In the genomic region with DNA sequence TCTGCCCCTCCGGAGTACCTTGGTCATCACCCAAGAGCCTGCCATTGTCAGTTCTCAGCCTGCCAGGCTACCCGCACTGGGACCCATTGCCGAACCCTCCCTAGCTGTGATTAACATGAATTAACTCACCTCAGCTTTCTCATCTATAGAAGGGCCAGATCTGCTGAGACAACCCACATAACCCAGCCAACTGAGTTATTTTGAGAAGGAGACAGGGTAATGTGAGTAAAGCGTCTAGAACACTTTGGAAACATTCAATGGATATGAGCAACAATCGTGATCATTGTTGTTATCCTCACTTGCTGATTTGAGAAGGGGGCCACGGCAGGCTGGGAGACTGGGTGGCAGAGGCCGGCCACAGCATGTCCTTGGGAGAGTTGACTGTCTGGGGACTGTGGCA, we compare ENCODE assay signal across 16 cellular contexts.
DNase-seq lines count a peak whose midpoint lies in the region; ATAC-seq, FAIRE-seq and TF ChIP-seq lines count a peak whose summit lies in the region.
"Had no signal": no experiment of that assay in that cellular context is flagged by ENCODE, and none has a peak within 500 bp of the region (broad histone marks: within the 10 kb centered on the region; RNA-seq: fewer than 3 reads in every experiment).

No MANE protein-coding gene starts in this region.

- no peak overlapping the region for H3K4me3 Mint-ChIP-seq in endodermal cell
- peak overlapping the region; percentile 7 for H3K4me3 Mint-ChIP-seq in neural progenitor cell
- H3K4me3 Mint-ChIP-seq: CD8-positive, alpha-beta T cell had no signal

- no peak for TF ChIP-seq CTCF in IMR-90 (conservative IDR thresholded peaks at IDR 0.05; ENCODE audit: low read depth, low read length)
- TF ChIP-seq CTCF in endodermal cell (conservative IDR thresholded peaks at IDR 0.05) = no peak
- no peak for TF ChIP-seq CTCF in neural progenitor cell (IDR thresholded peaks at IDR 0.05)
- TF ChIP-seq CTCF in tibial artery (IDR thresholded peaks at IDR 0.05) = no peak
- TF ChIP-seq CTCF in body of pancreas (IDR thresholded peaks at IDR 0.05) = no peak
- no peak for TF ChIP-seq CTCF in D721Med (IDR thresholded peaks at IDR 0.05; ENCODE audit: insufficient read depth, missing control alignments)
- TF ChIP-seq CTCF in upper lobe of left lung (IDR thresholded peaks at IDR 0.05) = no peak

- peaks cover 57% of the 10 kb centered on the region for H3K9me1 ChIP-seq in IMR-90 (ENCODE audit: insufficient read depth, low read length)

- peak overlapping the region; percentile 13; the same call in 1 of the 2 replicates for H4K5ac ChIP-seq in IMR-90 (ENCODE audit: low read depth, low read length)

- in situ Hi-C loops in IMR-90 (cut with MboI; ENCODE audit: low sequenced_read_pairs) = no loop called here

- intact Hi-C loops in IMR-90 (cut with micrococcal nuclease) = loop anchor here (10.0 kb wide), 1 partner anchor 238 kb away; no protein-coding TSS in a partner anchor
- intact Hi-C loops in tibial artery (cut with DNase I; ENCODE audit: low total_unique reads) = no loop called here
- intact Hi-C loops in body of pancreas (cut with DNase I) = no loop called here

- H3K36me3 ChIP-seq in IMR-90 (ENCODE audit: control insufficient read depth, insufficient read depth, low read length) = peaks cover 20% of the 10 kb centered on the region
- no peaks in the 10 kb centered on the region for H3K36me3 ChIP-seq in endodermal cell (ENCODE audit: control insufficient read depth, insufficient read depth, low read length)
- no peaks in the 10 kb centered on the region for H3K36me3 ChIP-seq in neural progenitor cell
- peaks cover 0 to 14% (median 0%) of the 10 kb centered on the region in 3 donors for H3K36me3 ChIP-seq in tibial artery
- H3K36me3 ChIP-seq in body of pancreas (replicated peaks in 1 of 2; ENCODE audit: insufficient read depth in 1 of 2, low read depth in 2 of 2) = no peaks in the 10 kb centered on the region
- no peaks in the 10 kb centered on the region for H3K36me3 ChIP-seq in upper lobe of left lung
- H3K36me3 ChIP-seq: BLaER1 treated with 17β-estradiol and CSF1 and Interleukin-3, amounts not matched to agents 10 nM and 100 nM had no signal

- H3K27ac ChIP-seq in IMR-90 (ENCODE audit: insufficient read depth, low read length) (no peak overlapping the region), endodermal cell (ENCODE audit: low read depth, low read length) (no peak overlapping the region), neural progenitor cell (no peak overlapping the region), tibial artery (peak overlapping the region; percentile 46 to 80), body of pancreas (no peak overlapping the region), upper lobe of left lung (no peak overlapping the region)
- H3K27ac ChIP-seq: BLaER1 treated with 17β-estradiol and CSF1 and Interleukin-3, amounts not matched to agents 10 nM and 100 nM had no signal

- H3K27ac Mint-ChIP-seq in endodermal cell (peak overlapping the region; percentile 74), neural progenitor cell (peak overlapping the region; percentile 58)
- H3K27ac Mint-ChIP-seq: CD8-positive, alpha-beta T cell had no signal

- no peak for FAIRE-seq in D721Med (lab: Jason Lieb, UNC)
- FAIRE-seq: H54, RCC 7860 had no signal

- no peaks in the 10 kb centered on the region for H3K27me3 Mint-ChIP-seq in endodermal cell (ENCODE audit: insufficient read depth)
- H3K27me3 Mint-ChIP-seq in neural progenitor cell (ENCODE audit: insufficient read depth, low read depth) = peaks cover 5% of the 10 kb centered on the region

- peaks cover 22 to 95% of the 10 kb centered on the region in 2 experiments for H3K79me1 ChIP-seq in IMR-90 (ENCODE audit: low read depth in 1 of 2, low read length in 2 of 2)

- DNase-seq in IMR-90 (no peak), endodermal cell (no peak), neural progenitor cell (ENCODE audit: low spot score) (no peak), tibial artery (no peak), COLO829 (ENCODE audit: low spot score) (no peak), body of pancreas (no peak), D721Med (ENCODE audit: insufficient read length, low spot score) (no peak), upper lobe of left lung (no peak)
- DNase-seq: CD8-positive, alpha-beta T cell; DMS79; NCI-H1105; SHP77; SK-N-SH had no signal

- ATAC-seq in IMR-90 (ENCODE audit: low read depth) (no peak), body of pancreas (no peak), upper lobe of left lung (ENCODE audit: low FRiP score in 2 of 2) (no peak)
- ATAC-seq: CD8-positive, alpha-beta T cell had no signal

- no peak overlapping the region for H3K56ac ChIP-seq in IMR-90 (ENCODE audit: extremely low read depth, insufficient read depth, low read length)

- H3K27me3 ChIP-seq in IMR-90 (ENCODE audit: control insufficient read depth, insufficient read depth, low read length) (no peaks in the 10 kb centered on the region), endodermal cell (ENCODE audit: control insufficient read depth, insufficient read depth, low read length, poor library complexity, severe bottlenecking) (no peaks in the 10 kb centered on the region), neural progenitor cell (no peaks in the 10 kb centered on the region), tibial artery (no peaks in the 10 kb centered on the region), body of pancreas (no peaks in the 10 kb centered on the region), upper lobe of left lung (no peaks in the 10 kb centered on the region)
- H3K27me3 ChIP-seq: BLaER1 treated with 17β-estradiol and CSF1 and Interleukin-3, amounts not matched to agents 10 nM and 100 nM had no signal

- POLR2A ChIA-PET in IMR-90 (lab: Charles Lee; ENCODE audit: unreplicated experiment) = no interaction called here

- WGBS in IMR-90 (ENCODE audit: extremely low coverage in 2 of 2, insufficient read length in 1 of 2), 2 experiments = 92% methylated on average over 2 of the region's 7 CpGs; no CpG with 5 or more reads in 1 of the 2 experiments
- 84 to 93% methylated on average over 3 to 7 of the region's 7 CpGs for WGBS in endodermal cell (ENCODE audit: insufficient coverage in 1 of 2, insufficient read length in 1 of 2), 2 experiments
- 83 to 90% methylated on average over 7 of the region's 7 CpGs for WGBS in body of pancreas, 2 donors
- WGBS in upper lobe of left lung, 2 donors = 74 to 79% methylated on average over 6 to 7 of the region's 7 CpGs

- H2BK5ac ChIP-seq in IMR-90 (ENCODE audit: low read depth, low read length, poor library complexity, severe bottlenecking) = peak overlapping the region; percentile 93

- H4K20me1 ChIP-seq in IMR-90 (ENCODE audit: insufficient read depth, low read length) = peaks cover 32% of the 10 kb centered on the region
- peaks cover 69% of the 10 kb centered on the region for H4K20me1 ChIP-seq in neural progenitor cell (ENCODE audit: low read depth)
- H4K20me1 ChIP-seq: BLaER1 treated with 17β-estradiol and CSF1 and Interleukin-3, amounts not matched to agents 10 nM and 100 nM had no signal

- H3K36me3 Mint-ChIP-seq in endodermal cell (ENCODE audit: low read depth) (peaks cover 20% of the 10 kb centered on the region), neural progenitor cell (peaks cover 35% of the 10 kb centered on the region)
- H3K36me3 Mint-ChIP-seq: CD8-positive, alpha-beta T cell had no signal

- H2BK120ac ChIP-seq in IMR-90 (ENCODE audit: low read depth, low read length) = peak overlapping the region; percentile 90

- H3K9me3 Mint-ChIP-seq in endodermal cell (peaks cover 9% of the 10 kb centered on the region), neural progenitor cell (peaks cover 7% of the 10 kb centered on the region)

- dilution Hi-C loops in IMR-90 (cut with HindIII; ENCODE audit: low sequenced_read_pairs, unreplicated experiment) = no loop called here

- H3K79me2 ChIP-seq in neural progenitor cell (ENCODE audit: low read depth) = peaks cover 15% of the 10 kb centered on the region

- peak overlapping the region; percentile 47 for H2AFZ ChIP-seq in IMR-90 (replicated peaks; ENCODE audit: low read length, poor library complexity)
- H2AFZ ChIP-seq in neural progenitor cell (replicated peaks) = no peak overlapping the region

- H3K4me3 ChIP-seq in IMR-90 (ENCODE audit: insufficient read depth, low read depth, low read length) (no peak overlapping the region), endodermal cell (ENCODE audit: low read length) (no peak overlapping the region), neural progenitor cell (no peak overlapping the region), tibial artery (no peak overlapping the region), body of pancreas (no peak overlapping the region), upper lobe of left lung (no peak overlapping the region)
- H3K4me3 ChIP-seq: BLaER1 treated with 17β-estradiol and CSF1 and Interleukin-3, amounts not matched to agents 10 nM and 100 nM had no signal

- peak overlapping the region; percentile 96 for H3K4ac ChIP-seq in IMR-90 (ENCODE audit: low read depth, low read length)

- no peaks in the 10 kb centered on the region for H3F3A ChIP-seq in neural progenitor cell (ENCODE audit: low read depth)

- H3K4me1 Mint-ChIP-seq in endodermal cell = peaks cover 33% of the 10 kb centered on the region
- H3K4me1 Mint-ChIP-seq in neural progenitor cell = peaks cover 62% of the 10 kb centered on the region

- peak overlapping the region; percentile 27 to 60; a peak in 2 of 4 replicates for H4K8ac ChIP-seq in IMR-90 (ENCODE audit: low read depth in 2 of 2, low read length in 2 of 2)

- H2BK15ac ChIP-seq in IMR-90 (ENCODE audit: low read depth, low read length) = peak overlapping the region; percentile 65; the same call in 1 of the 3 replicates

- peak overlapping the region; percentile 68 for H2AK9ac ChIP-seq in IMR-90 (replicated peaks; ENCODE audit: low read depth, low read length, poor library complexity)

- TF ChIP-seq POLR2A in IMR-90 (IDR thresholded peaks at IDR 0.05; ENCODE audit: low read depth, low read length) (no peak), body of pancreas (IDR thresholded peaks at IDR 0.05) (no peak), upper lobe of left lung (IDR thresholded peaks at IDR 0.05) (no peak)

- H2AK5ac ChIP-seq in IMR-90 (ENCODE audit: low read depth, low read length) = peak overlapping the region; percentile 90

- H3K18ac ChIP-seq in IMR-90 (ENCODE audit: low read depth, low read length) = peak overlapping the region; percentile 20; the same call in 1 of the 2 replicates

- CTCF ChIA-PET in IMR-90 (lab: Yijun Ruan, JAX) = interaction anchor here (0.6 kb wide), 1 partner anchor 21 kb away, joined by 3 read pairs; no protein-coding TSS in a partner anchor

- H3K9ac ChIP-seq in IMR-90 (ENCODE audit: low read depth, low read length) = no peak overlapping the region
- no peak overlapping the region for H3K9ac ChIP-seq in endodermal cell (ENCODE audit: extremely low read depth, low read length, poor library complexity, severe bottlenecking)
- H3K9ac ChIP-seq in neural progenitor cell = no peak overlapping the region
- H3K9ac ChIP-seq: BLaER1 treated with 17β-estradiol and CSF1 and Interleukin-3, amounts not matched to agents 10 nM and 100 nM; SK-N-SH had no signal

- peaks cover 2% of the 10 kb centered on the region; the same call in 1 of the 2 replicates for H3K9me3 ChIP-seq in IMR-90 (ENCODE audit: control insufficient read depth, insufficient read depth, low read length)
- no peaks in the 10 kb centered on the region for H3K9me3 ChIP-seq in endodermal cell (ENCODE audit: control insufficient read depth, low read length)
- H3K9me3 ChIP-seq in neural progenitor cell (ENCODE audit: low read depth) = no peaks in the 10 kb centered on the region
- no peaks in the 10 kb centered on the region for H3K9me3 ChIP-seq in tibial artery
- H3K9me3 ChIP-seq in body of pancreas = no peaks in the 10 kb centered on the region
- no peaks in the 10 kb centered on the region for H3K9me3 ChIP-seq in upper lobe of left lung
- H3K9me3 ChIP-seq: SK-N-SH had no signal

- H3K23ac ChIP-seq in IMR-90 (ENCODE audit: low read depth, low read length) = peak overlapping the region; percentile 78

- H3K14ac ChIP-seq in IMR-90 (replicated peaks; ENCODE audit: low read depth, low read length) = peak overlapping the region; percentile 48; the same call in 1 of the 2 replicates

- H3K4me2 ChIP-seq in IMR-90 (ENCODE audit: low read depth, low read length) = no peak overlapping the region
- H3K4me2 ChIP-seq in neural progenitor cell = no peak overlapping the region
- H3K4me2 ChIP-seq: SK-N-SH had no signal

- no TSS peak for BruUV-seq in IMR-90 (replicated peaks; lab: Mats Ljungman, UMichigan)

- TF ChIP-seq RAD21 in IMR-90 (IDR thresholded peaks at IDR 0.05; ENCODE audit: low read length) = no peak

- peaks cover 59% of the 10 kb centered on the region for H3K4me1 ChIP-seq in IMR-90 (ENCODE audit: control insufficient read depth, insufficient read depth, low read length)
- H3K4me1 ChIP-seq in endodermal cell (ENCODE audit: control insufficient read depth, insufficient read depth, low read length) = peaks cover 11% of the 10 kb centered on the region
- H3K4me1 ChIP-seq in neural progenitor cell = peaks cover 6% of the 10 kb centered on the region
- H3K4me1 ChIP-seq in tibial artery = peaks cover 0 to 54% (median 48%) of the 10 kb centered on the region in 4 donors
- peaks cover 17% of the 10 kb centered on the region for H3K4me1 ChIP-seq in body of pancreas
- peaks cover 3 to 11% (median 9%) of the 10 kb centered on the region in 4 donors for H3K4me1 ChIP-seq in upper lobe of left lung

- H2BK20ac ChIP-seq in IMR-90 (ENCODE audit: low read depth, low read length) = peak overlapping the region; percentile 32; the same call in 1 of the 2 replicates

- TF ChIP-seq EP300 in upper lobe of left lung (IDR thresholded peaks at IDR 0.05) = no peak

- H4K91ac ChIP-seq in IMR-90 (ENCODE audit: insufficient read depth, low read depth, low read length) = peak overlapping the region; percentile 85

Comparison
In these comparisons a context has a peak if more than half of its experiments do, and no peak if none do; other contexts are left out.
1. H3K27ac ChIP-seq: peak in tibial artery (2 of 2); none in IMR-90 (single experiment), endodermal cell (single experiment), neural progenitor cell (single experiment), body of pancreas (0 of 4) and upper lobe of left lung (0 of 4).